ENCODE assay signal across 19 cellular contexts in the genomic region with DNA sequence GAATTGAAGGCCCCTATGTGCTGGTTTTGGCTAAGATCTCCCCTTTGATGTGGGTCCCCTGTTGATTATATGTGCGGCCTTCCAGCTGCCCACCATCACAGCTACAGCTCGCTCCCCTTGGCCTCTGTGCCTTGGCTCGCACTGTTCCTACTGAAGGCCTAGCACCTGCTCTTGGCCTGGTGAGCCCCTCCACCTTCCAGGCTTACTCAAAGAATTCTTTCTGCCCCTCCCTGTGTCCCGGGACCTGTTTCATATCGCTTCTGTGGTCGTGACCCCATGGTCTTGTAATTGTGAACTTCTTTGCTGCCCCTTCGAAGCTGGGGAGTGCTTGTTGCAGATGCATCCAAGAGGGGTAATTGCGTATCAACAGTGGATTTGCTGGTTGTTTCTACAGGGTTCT. TPM values are rescaled to one million over a fixed set of nuclear protein-coding genes. Genes with fewer than 3 reads are reported as not detected.
"Had no signal": no experiment of that assay in that cellular context is flagged by ENCODE, and none has a peak within 500 bp of the region (broad histone marks: within the 10 kb centered on the region; RNA-seq: fewer than 3 reads in every experiment).

No MANE protein-coding gene starts in this region.

- H3K9me3 Mint-ChIP-seq: activated CD4-positive, alpha-beta memory T cell treated with anti-CD3 and anti-CD28 coated beads, Interleukin-2, amount 10 ng/mL, durations not matched to agents 7 days and 5 days; WTC11 had no signal

- FAIRE-seq: keratinocyte had no signal

- H3K27me3 Mint-ChIP-seq: activated CD4-positive, alpha-beta memory T cell treated with anti-CD3 and anti-CD28 coated beads, Interleukin-2, amount 10 ng/mL, durations not matched to agents 7 days and 5 days; activated CD4-positive, alpha-beta T cell treated with anti-CD3 and anti-CD28 coated beads for 36 hours; activated CD8-positive, alpha-beta memory T cell treated with anti-CD3 and anti-CD28 coated beads, Interleukin-2, amount 10 ng/mL, durations not matched to agents 7 days and 5 days; activated naive CD8-positive, alpha-beta T cell had no signal

- ATAC-seq: activated CD4-positive, alpha-beta T cell treated with anti-CD3 and anti-CD28 coated beads for 36 hours; activated CD8-positive, alpha-beta memory T cell treated with anti-CD3 and anti-CD28 coated beads, Interleukin-2, amount 10 ng/mL, durations not matched to agents 7 days and 5 days; lower lobe of right lung; upper lobe of right lung; WTC11 had no signal

- DNase-seq: activated CD4-positive, alpha-beta memory T cell treated with anti-CD3 and anti-CD28 coated beads, Interleukin-2, amount 10 ng/mL, durations not matched to agents 7 days and 5 days; activated CD4-positive, alpha-beta T cell treated with anti-CD3 and anti-CD28 coated beads for 36 hours; activated CD8-positive, alpha-beta memory T cell treated with anti-CD3 and anti-CD28 coated beads, Interleukin-2, amount 10 ng/mL, durations not matched to agents 7 days and 5 days; amniotic stem cell; dorsolateral prefrontal cortex; foreskin melanocyte; head of caudate nucleus; lower lobe of right lung; occipital lobe; posterior cingulate gyrus; retina; stimulated activated CD4-positive, alpha-beta T cell treated with anti-CD3 and anti-CD28 coated beads, Interleukin-15, amount 100 ng/mL, for 24 hours; stimulated activated CD4-positive, alpha-beta T cell treated with anti-CD3 and anti-CD28 coated beads, Interleukin-4, amount 100 ng/mL, for 1 hour; testis; upper lobe of right lung had no signal

- H3K27ac Mint-ChIP-seq: activated CD4-positive, alpha-beta memory T cell treated with anti-CD3 and anti-CD28 coated beads, Interleukin-2, amount 10 ng/mL, durations not matched to agents 7 days and 5 days; activated naive CD8-positive, alpha-beta T cell; WTC11 had no signal

- H3K4me1 ChIP-seq: upper lobe of right lung had no signal

- H3K27me3 ChIP-seq: dorsolateral prefrontal cortex, testis, upper lobe of right lung had no signal

- H3K9me3 ChIP-seq: lower lobe of right lung, testis, upper lobe of right lung had no signal

- H3K4me3 Mint-ChIP-seq: activated CD4-positive, alpha-beta memory T cell treated with anti-CD3 and anti-CD28 coated beads, Interleukin-2, amount 10 ng/mL, durations not matched to agents 7 days and 5 days; activated CD4-positive, alpha-beta T cell treated with anti-CD3 and anti-CD28 coated beads for 36 hours; activated CD8-positive, alpha-beta memory T cell treated with anti-CD3 and anti-CD28 coated beads, Interleukin-2, amount 10 ng/mL, durations not matched to agents 7 days and 5 days; activated naive CD8-positive, alpha-beta T cell; WTC11 had no signal

- H3K4me1 Mint-ChIP-seq: WTC11 had no signal

- H3K4me3 ChIP-seq: dorsolateral prefrontal cortex, lower lobe of right lung, testis, upper lobe of right lung had no signal

RNA-seq across cellular contexts. Expression of a gene that starts 20.3 kb away (rescaled TPM):
- total RNA-seq: epithelial cell of proximal tubule had no signal
